ENCODE assay signal across 8 cellular contexts in the genomic region with DNA sequence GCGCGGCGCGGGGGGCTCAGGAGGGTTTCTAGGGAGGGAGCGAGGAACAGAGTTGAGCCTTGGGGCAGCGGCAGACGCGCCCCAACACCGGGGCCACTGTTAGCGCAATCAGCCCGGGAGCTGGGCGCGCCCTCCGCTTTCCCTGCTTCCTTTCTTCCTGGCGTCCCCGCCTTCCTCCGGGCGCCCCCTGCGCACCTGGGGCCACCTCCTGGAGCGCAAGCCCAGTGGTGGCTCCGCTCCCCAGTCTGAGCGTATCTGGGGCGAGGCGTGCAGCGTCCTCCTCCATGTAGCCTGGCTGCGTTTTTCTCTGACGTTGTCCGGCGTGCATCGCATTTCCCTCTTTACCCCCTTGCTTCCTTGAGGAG. TPM values are rescaled to one million over a fixed set of nuclear protein-coding genes. Genes with fewer than 3 reads are reported as not detected.
DNase-seq lines count a peak whose midpoint lies in the region; ATAC-seq and TF ChIP-seq lines count a peak whose summit lies in the region.

No MANE protein-coding gene starts in this region.

- no peaks in the 10 kb centered on the region for H3K36me3 Mint-ChIP-seq in T-cell

- peaks cover 7 to 16% (median 9%) of the 10 kb centered on the region in 3 donors for H3K4me1 Mint-ChIP-seq in T-cell

- H3K36me3 ChIP-seq in cardiac muscle cell = no peaks in the 10 kb centered on the region
- H3K36me3 ChIP-seq in hepatocyte (replicated peaks; ENCODE audit: insufficient read depth, low read depth) = no peaks in the 10 kb centered on the region
- no peaks in the 10 kb centered on the region for H3K36me3 ChIP-seq in stomach smooth muscle (ENCODE audit: control insufficient read depth in 2 of 2, insufficient read depth in 2 of 2, low read length in 2 of 2)

- peak overlapping the region; percentile 99 for H3K4me2 ChIP-seq in hepatocyte

- H3K4me1 ChIP-seq in cardiac muscle cell (ENCODE audit: low read depth) = no peaks in the 10 kb centered on the region
- H3K4me1 ChIP-seq in hepatocyte (ENCODE audit: insufficient read depth) = no peaks in the 10 kb centered on the region
- H3K4me1 ChIP-seq in stomach smooth muscle (ENCODE audit: control insufficient read depth, insufficient read depth, low read length) = peaks cover 9% of the 10 kb centered on the region

- no peaks in the 10 kb centered on the region for H3K9me3 Mint-ChIP-seq in T-cell

- POLR2A ChIA-PET in T-cell (lab: Charles Lee) = interaction anchor here in 1 of 2 donors (0.5 kb wide), 1 partner anchor 26 kb away, joined by 3 read pairs; no protein-coding TSS in a partner anchor

- peaks cover 54% of the 10 kb centered on the region for H3K27me3 ChIP-seq in cardiac muscle cell
- H3K27me3 ChIP-seq in hepatocyte = no peaks in the 10 kb centered on the region
- H3K27me3 ChIP-seq in stomach smooth muscle (ENCODE audit: control insufficient read depth in 1 of 2, insufficient read depth in 2 of 2, low read length in 2 of 2) = peaks cover 34 to 37% of the 10 kb centered on the region in 2 donors

- peak overlapping the region; percentile 87 for H2AFZ ChIP-seq in hepatocyte

- peaks cover 4% of the 10 kb centered on the region for H3K79me2 ChIP-seq in hepatocyte

- CTCF ChIA-PET in T-cell (lab: Charles Lee) = no interaction called here

- no peaks in the 10 kb centered on the region for H3K9me2 ChIP-seq in hepatocyte (replicated peaks; ENCODE audit: insufficient read depth)

- ATAC-seq in Right ventricle myocardium superior (ENCODE audit: poor library complexity) (no peak), T-cell (replicated peaks in 1 of 4) (peak; percentile 28 to 60 (median 42)), HG02852 (IDR thresholded peaks at IDR 0.05; ENCODE audit: unreplicated experiment) (no peak)

- no peak overlapping the region for H3K9ac ChIP-seq in stomach smooth muscle (ENCODE audit: low read length in 2 of 2)

- no peak overlapping the region for H3K27ac Mint-ChIP-seq in T-cell

- peak overlapping the region in 2 of 3 donors; percentile 17 to 43 for H3K4me3 Mint-ChIP-seq in T-cell

- H3K27me3 Mint-ChIP-seq in T-cell = peaks cover 37 to 47% of the 10 kb centered on the region in 2 donors

- H3K4me3 ChIP-seq in cardiac muscle cell = peak overlapping the region; percentile 13
- peak overlapping the region; percentile 4 for H3K4me3 ChIP-seq in hepatocyte
- peak overlapping the region; percentile 35 to 44 for H3K4me3 ChIP-seq in stomach smooth muscle (ENCODE audit: low read length in 2 of 2)

- intact Hi-C loops in Right ventricle myocardium superior (cut with DNase I) = no loop called here

- no peaks in the 10 kb centered on the region for H3K9me3 ChIP-seq in cardiac muscle cell (ENCODE audit: low read depth)
- no peaks in the 10 kb centered on the region for H3K9me3 ChIP-seq in hepatocyte (ENCODE audit: low read depth)
- H3K9me3 ChIP-seq in stomach smooth muscle (ENCODE audit: control insufficient read depth in 2 of 2, low read length in 2 of 2) = no peaks in the 10 kb centered on the region

- WGBS in hepatocyte (ENCODE audit: low lambda C conversion rate, missing lambda C conversion rate) = 3% methylated on average over 15 of the region's 30 CpGs

- H3K27ac ChIP-seq in cardiac muscle cell (no peak overlapping the region), hepatocyte (peak overlapping the region; percentile 68), stomach smooth muscle (ENCODE audit: low read length) (no peak overlapping the region)

- H4K20me1 ChIP-seq in hepatocyte (ENCODE audit: insufficient read depth, poor library complexity, severe bottlenecking) = no peaks in the 10 kb centered on the region

- TF ChIP-seq CTCF in cardiac muscle cell (IDR thresholded peaks at IDR 0.05; ENCODE audit: low read depth, low read length) (no peak), hepatocyte (IDR thresholded peaks at IDR 0.05; ENCODE audit: poor library complexity) (no peak)

- DNase-seq in cardiac muscle cell (ENCODE audit: low read depth in 1 of 2, low spot score in 1 of 2) (no peak), Right ventricle myocardium superior (no peak), T-cell (no peak), hepatocyte (ENCODE audit: low spot score) (peak; percentile 70), medulla oblongata (ENCODE audit: extremely low spot score) (no peak), A172 (ENCODE audit: low spot score) (no peak)

RNA-seq across cellular contexts. Expression of a gene that starts 5.2 kb away (rescaled TPM):
- total RNA-seq in cardiac muscle cell = not detected in 2 replicates
- polyA plus RNA-seq in cardiac muscle cell = not detected in 2 replicates
- total RNA-seq in Right ventricle myocardium superior = not detected
- under 1 TPM in 3 of 5 donors, not detected in 2; 0.20 to 0.76 (median 0.49) TPM for total RNA-seq in T-cell
- total RNA-seq in hepatocyte = 42.6 and 62.3 TPM in 2 replicates
- polyA plus RNA-seq in hepatocyte = 48.9 and 70.2 TPM in 2 replicates
- total RNA-seq in A172 (2014; rRNA removed; shearing (Covaris generic)) = 2.7 and 2.8 TPM in 2 replicates

RNA-seq across cellular contexts. Expression of a gene that starts 35.7 kb away (rescaled TPM):
- total RNA-seq in cardiac muscle cell = 23.9 and 36.6 TPM in 2 replicates
- polyA plus RNA-seq in cardiac muscle cell = 40.2 and 56.9 TPM in 2 replicates
- total RNA-seq in Right ventricle myocardium superior = 22.5 TPM
- total RNA-seq in T-cell = 10 to 100 TPM; 81.6 to 89.1 (median 83.2) TPM
- total RNA-seq in hepatocyte = 42.9 and 52.5 TPM in 2 replicates
- polyA plus RNA-seq in hepatocyte = 28.5 and 35.7 TPM in 2 replicates
- total RNA-seq in A172 (2014; rRNA removed; shearing (Covaris generic)) = 43.3 and 47.5 TPM in 2 replicates

Comparison
In these comparisons a context has a peak if more than half of its experiments do, and no peak if none do; other contexts are left out.
1. ATAC-seq: peak in T-cell (4 of 4); none in Right ventricle myocardium superior (single experiment) and HG02852 (single experiment).
2. RNA of a gene that starts 5.2 kb away (total RNA-seq): 42.6 to 62.3 TPM in hepatocyte; 2.7 to 2.8 TPM in A172, 0.20 to 0.76 TPM in T-cell, not detected in cardiac muscle cell and not detected in Right ventricle myocardium superior (single experiment); every median in the first group is over 10 times any median in the second.
3. Peak in every context shown above with its lines, with median percentiles within 50 percentile points of each other: H3K4me3 ChIP-seq.